In genomic region chr19:53552001-53552721, GRCh38 we compare ENCODE assay signal across 20 cellular contexts. TPM values are rescaled to one million over a fixed set of nuclear protein-coding genes. Genes with fewer than 3 reads are reported as not detected.
DNase-seq lines count a peak whose midpoint lies in the region; ATAC-seq and TF ChIP-seq lines count a peak whose summit lies in the region.
"Had no signal": no experiment of that assay in that cellular context is flagged by ENCODE, and none has a peak within 500 bp of the region (broad histone marks: within the 10 kb centered on the region; RNA-seq: fewer than 3 reads in every experiment).

No MANE protein-coding gene starts in this region.

- H3K4me1 Mint-ChIP-seq in activated naive CD4-positive, alpha-beta T cell treated with anti-CD3 and anti-CD28 coated beads, Interleukin-2, amount 50 U/mL, for 24 hours = peaks cover 50% of the 10 kb centered on the region
- H3K4me1 Mint-ChIP-seq in activated naive CD4-positive, alpha-beta T cell treated with anti-CD3 and anti-CD28 coated beads, Interleukin-2, amount 10 ng/mL, durations not matched to agents 7 days and 5 days = peaks cover 24% of the 10 kb centered on the region
- H3K4me1 Mint-ChIP-seq in WTC11 = peaks cover 24% of the 10 kb centered on the region

- no peaks in the 10 kb centered on the region for H3K36me3 ChIP-seq in urinary bladder (ENCODE audit: insufficient read depth)
- H3K36me3 ChIP-seq in heart left ventricle = peaks cover 0 to 3% (median 0%) of the 10 kb centered on the region in 9 donors
- H3K36me3 ChIP-seq: HAP-1 had no signal

- no peak for TF ChIP-seq POLR2A in heart left ventricle (IDR thresholded peaks at IDR 0.05)

- TF ChIP-seq CTCF in WTC11 (IDR thresholded peaks at IDR 0.05) (no peak), heart left ventricle (IDR thresholded peaks at IDR 0.05) (no peak)

- CTCF ChIA-PET in activated naive CD4-positive, alpha-beta T cell treated with anti-CD3 and anti-CD28 coated beads, Interleukin-2, amount 10 ng/mL, durations not matched to agents 7 days and 5 days (lab: Charles Lee) = no interaction called here
- CTCF ChIA-PET in WTC11 (lab: Charles Lee) = no interaction called here

- H3K27ac Mint-ChIP-seq in activated naive CD4-positive, alpha-beta T cell treated with anti-CD3 and anti-CD28 coated beads, Interleukin-2, amount 50 U/mL, for 24 hours = peak overlapping the region; percentile 49
- H3K27ac Mint-ChIP-seq in activated naive CD4-positive, alpha-beta T cell treated with anti-CD3 and anti-CD28 coated beads, Interleukin-2, amount 10 ng/mL, durations not matched to agents 7 days and 5 days = no peak overlapping the region
- no peak overlapping the region for H3K27ac Mint-ChIP-seq in WTC11

- H3K27me3 ChIP-seq in heart left ventricle = no peaks in the 10 kb centered on the region

- intact Hi-C loops in heart left ventricle (cut with DNase I) = no loop called here

- no peaks in the 10 kb centered on the region for H3K9me3 ChIP-seq in heart left ventricle
- H3K9me3 ChIP-seq: HAP-1 had no signal

- POLR2A ChIA-PET in WTC11 (lab: Charles Lee) = no interaction called here

- H3K9me3 Mint-ChIP-seq in activated naive CD4-positive, alpha-beta T cell treated with anti-CD3 and anti-CD28 coated beads, Interleukin-2, amount 50 U/mL, for 24 hours = peaks cover 4% of the 10 kb centered on the region
- peaks cover 17% of the 10 kb centered on the region for H3K9me3 Mint-ChIP-seq in activated naive CD4-positive, alpha-beta T cell treated with anti-CD3 and anti-CD28 coated beads, Interleukin-2, amount 10 ng/mL, durations not matched to agents 7 days and 5 days
- no peaks in the 10 kb centered on the region for H3K9me3 Mint-ChIP-seq in WTC11

- H3K4me3 ChIP-seq in urinary bladder (ENCODE audit: low read depth, low read length) (no peak overlapping the region), heart left ventricle (no peak overlapping the region)
- H3K4me3 ChIP-seq: GM12878, HAP-1 had no signal

- DNase-seq in activated naive CD4-positive, alpha-beta T cell treated with anti-CD3 and anti-CD28 coated beads, Interleukin-2, amount 10 ng/mL, durations not matched to agents 7 days and 5 days = no peak
- DNase-seq in WTC11 (ENCODE audit: low spot score) (no peak), inferior parietal cortex (ENCODE audit: extremely low spot score) (peak; percentile 20), heart left ventricle (no peak), cortex of kidney (lab: John Stamatoyannopoulos, UW) (no peak)
- DNase-seq in activated CD4-positive, CD25-positive, alpha-beta regulatory T cell (lab: John Stamatoyannopoulos, UW) = no peak
- DNase-seq: Calu3; NCI-H1048; NCI-H146; NCI-H2081 treated with DMSO at 0.1 percent for 48 hours; NCI-H2227 treated with DMSO at 0.1 percent for 48 hours; NCI-H69; NK-92 treated with Interleukin-12 subunit alpha and Interleukin-12 subunit beta, amount 100 ng/mL, for 24 hours; OCI-M1; RPMI8226 had no signal

- ATAC-seq in WTC11 = no peak
- ATAC-seq in heart left ventricle = no peak

- 88% methylated on average over 6 of the region's 6 CpGs for WGBS in urinary bladder
- 95 to 97% (median 95%) methylated on average over 6 of the region's 6 CpGs for WGBS in heart left ventricle, 4 donors

- H3K4me1 ChIP-seq in urinary bladder (ENCODE audit: insufficient read depth) = no peaks in the 10 kb centered on the region
- H3K4me1 ChIP-seq in heart left ventricle = peaks cover 0 to 16% (median 0%) of the 10 kb centered on the region in 12 donors
- H3K4me1 ChIP-seq: HAP-1 had no signal

- H3K27ac ChIP-seq in urinary bladder (ENCODE audit: low read depth) = peak overlapping the region; percentile 29
- peak overlapping the region in 1 of 12 donors; percentile 87 for H3K27ac ChIP-seq in heart left ventricle

- peaks cover 21% of the 10 kb centered on the region for H3K36me3 Mint-ChIP-seq in activated naive CD4-positive, alpha-beta T cell treated with anti-CD3 and anti-CD28 coated beads, Interleukin-2, amount 50 U/mL, for 24 hours
- peaks cover 24% of the 10 kb centered on the region for H3K36me3 Mint-ChIP-seq in activated naive CD4-positive, alpha-beta T cell treated with anti-CD3 and anti-CD28 coated beads, Interleukin-2, amount 10 ng/mL, durations not matched to agents 7 days and 5 days
- H3K36me3 Mint-ChIP-seq in WTC11 = peaks cover 20% of the 10 kb centered on the region

- no peak overlapping the region for H3K4me3 Mint-ChIP-seq in activated naive CD4-positive, alpha-beta T cell treated with anti-CD3 and anti-CD28 coated beads, Interleukin-2, amount 50 U/mL, for 24 hours
- H3K4me3 Mint-ChIP-seq in activated naive CD4-positive, alpha-beta T cell treated with anti-CD3 and anti-CD28 coated beads, Interleukin-2, amount 10 ng/mL, durations not matched to agents 7 days and 5 days = no peak overlapping the region
- H3K4me3 Mint-ChIP-seq in WTC11 = no peak overlapping the region
- H3K4me3 Mint-ChIP-seq: CD14-positive monocyte had no signal

- no peaks in the 10 kb centered on the region for H3K27me3 Mint-ChIP-seq in activated naive CD4-positive, alpha-beta T cell treated with anti-CD3 and anti-CD28 coated beads, Interleukin-2, amount 50 U/mL, for 24 hours
- no peaks in the 10 kb centered on the region for H3K27me3 Mint-ChIP-seq in activated naive CD4-positive, alpha-beta T cell treated with anti-CD3 and anti-CD28 coated beads, Interleukin-2, amount 10 ng/mL, durations not matched to agents 7 days and 5 days
- no peaks in the 10 kb centered on the region for H3K27me3 Mint-ChIP-seq in WTC11 (ENCODE audit: low read depth)

TF ChIP-seq in WTC11, 78 proteins besides CTCF, POLR2A, EP300 and RAD21:
- TF ChIP-seq ZNF121 (CRISPR knock-in tag; IDR thresholded peaks at IDR 0.05) = peak; percentile 78; the same call in 1 of the 2 replicates
- TF ChIP-seq SMAD3 (CRISPR knock-in tag; IDR thresholded peaks at IDR 0.05; ENCODE audit: borderline replicate concordance) = no peak

RNA-seq across cellular contexts. Expression of gene ZNF331, which starts 14.2 kb away (rescaled TPM):
- total RNA-seq in WTC11 (2021) (56.0 to 62.0 TPM (median 56.7 TPM) in 3 replicates), urinary bladder (24.7 TPM), heart left ventricle (10 to 100 TPM in 6 of 9 donors, 1 to 10 TPM in 3; 7.6 to 25.8 (median 12.3) TPM)
- polyA plus RNA-seq in urinary bladder (19.1 TPM), heart left ventricle (1 to 10 TPM; 8.0 to 9.0 TPM)
